13 cellular contexts compared by ENCODE assay signal in genomic region chr6:56798163-56798562, GRCh38.
DNase-seq lines count a peak whose midpoint lies in the region; ATAC-seq and TF ChIP-seq lines count a peak whose summit lies in the region.
"Had no signal": no experiment of that assay in that cellular context is flagged by ENCODE, and none has a peak within 500 bp of the region (broad histone marks: within the 10 kb centered on the region; RNA-seq: fewer than 3 reads in every experiment).

No MANE protein-coding gene starts in this region.

- DNase-seq in EL (peak; percentile 86), NCI-H510A (lab: John Stamatoyannopoulos, UW) (peak; percentile 11), fibroblast of pulmonary artery (ENCODE audit: low read depth) (peak; percentile 62), gastrocnemius medialis (no peak), SW 1271 (lab: John Stamatoyannopoulos, UW) (no peak), substantia nigra (lab: John Stamatoyannopoulos, UW) (no peak)
- DNase-seq in activated naive CD4-positive, alpha-beta T cell treated with Interleukin-2 at 50 U/mL for 16 hours: no peak
- no peak for DNase-seq in activated CD8-positive, alpha-beta memory T cell treated with anti-CD3 and anti-CD28 coated beads for 24 hours
- DNase-seq: activated T-cell treated with anti-CD3 and anti-CD28 coated beads for 4 hours, endodermal cell, NCI-H1436 treated with DMSO at 0.1 percent for 48 hours, SIG-M5 had no signal

- TF ChIP-seq CTCF in fibroblast of pulmonary artery (IDR thresholded peaks at IDR 0.05; ENCODE audit: low read length, missing control alignments) (no peak), gastrocnemius medialis (IDR thresholded peaks at IDR 0.05 in 4 of 5, conservative IDR thresholded peaks at IDR 0.05 in 1 of 5) (no peak)

- no peaks in the 10 kb centered on the region for H3K9me3 ChIP-seq in gastrocnemius medialis

- in situ Hi-C loops in gastrocnemius medialis (cut with MboI; ENCODE audit: low sequenced_read_pairs in 4 of 4): no loop called here

- ATAC-seq in gastrocnemius medialis: peak; percentile 89 to 90

- peaks cover 81 to 82% of the 10 kb centered on the region in 2 donors for H3K4me1 ChIP-seq in gastrocnemius medialis
- H3K4me1 ChIP-seq: parathyroid adenoma had no signal

- H3K4me3 ChIP-seq in fibroblast of pulmonary artery (replicated peaks; ENCODE audit: low read depth, low read length) (no peak overlapping the region), gastrocnemius medialis (no peak overlapping the region)

- no peaks in the 10 kb centered on the region for H3K27me3 ChIP-seq in gastrocnemius medialis

- H3K27ac ChIP-seq in gastrocnemius medialis (peak overlapping the region; percentile 78 to 93 (median 86)), substantia nigra (ENCODE audit: low read depth, low read length, poor library complexity, severe bottlenecking) (no peak overlapping the region)
- H3K27ac ChIP-seq: parathyroid adenoma had no signal

- no peaks in the 10 kb centered on the region for H3K36me3 ChIP-seq in gastrocnemius medialis

- intact Hi-C loops in gastrocnemius medialis (cut with DNase I; ENCODE audit: low total_unique reads): no loop called here

- no peak for TF ChIP-seq POLR2A in gastrocnemius medialis (IDR thresholded peaks at IDR 0.05)

Comparison
In these comparisons a context has a peak if more than half of its experiments do, and no peak if none do; other contexts are left out.
1. DNase-seq: peak in EL (single experiment), NCI-H510A (single experiment) and fibroblast of pulmonary artery (single experiment); none in gastrocnemius medialis (0 of 2), SW 1271 (0 of 2), activated naive CD4-positive, alpha-beta T cell treated with Interleukin-2 at 50 U/mL for 16 hours (single experiment), substantia nigra (0 of 49) and activated CD8-positive, alpha-beta memory T cell treated with anti-CD3 and anti-CD28 coated beads for 24 hours (single experiment).